In the genomic region with DNA sequence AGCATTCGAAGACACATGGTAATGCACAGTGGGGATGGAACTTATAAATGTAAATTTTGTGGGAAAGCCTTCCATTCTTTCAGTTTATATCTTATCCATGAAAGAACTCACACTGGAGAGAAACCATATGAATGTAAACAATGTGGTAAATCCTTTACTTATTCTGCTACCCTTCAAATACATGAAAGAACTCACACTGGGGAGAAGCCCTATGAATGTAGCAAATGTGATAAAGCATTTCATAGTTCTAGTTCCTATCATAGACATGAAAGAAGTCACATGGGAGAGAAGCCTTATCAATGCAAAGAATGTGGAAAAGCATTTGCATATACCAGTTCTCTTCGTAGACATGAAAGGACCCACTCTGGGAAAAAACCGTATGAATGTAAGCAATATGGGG, we compare ENCODE assay signal across 20 cellular contexts. TPM values are rescaled to one million over a fixed set of nuclear protein-coding genes. Genes with fewer than 3 reads are reported as not detected.
A peak's percentile ranks its signal among the peaks of the same experiment; 100 is the strongest.
DNase-seq lines count a peak whose midpoint lies in the region; ATAC-seq, FAIRE-seq and TF ChIP-seq lines count a peak whose summit lies in the region.
"Had no signal": no experiment of that assay in that cellular context is flagged by ENCODE, and none has a peak within 500 bp of the region (broad histone marks: within the 10 kb centered on the region; RNA-seq: fewer than 3 reads in every experiment).

No MANE protein-coding gene starts in this region.

- H3K9ac ChIP-seq in GM12878 (ENCODE audit: control insufficient read depth, insufficient read depth, low read length) = no peak overlapping the region
- H3K9ac ChIP-seq in neuronal stem cell (ENCODE audit: low read depth, low read length, poor library complexity) = no peak overlapping the region

- ATAC-seq in GM12878 (no peak), GM18868 (IDR thresholded peaks at IDR 0.05; ENCODE audit: unreplicated experiment) (no peak), T-cell (replicated peaks in 1 of 4) (no peak)

- POLR2A ChIA-PET in CD8-positive, alpha-beta memory T cell (lab: Charles Lee) = no interaction called here
- POLR2A ChIA-PET in GM12878 (lab: Charles Lee) = no interaction called here
- POLR2A ChIA-PET in T-cell (lab: Charles Lee) = no interaction called here

- no peaks in the 10 kb centered on the region for H3K27me3 ChIP-seq in CD8-positive, alpha-beta memory T cell (ENCODE audit: insufficient read depth, low read length, poor library complexity, severe bottlenecking)
- H3K27me3 ChIP-seq in GM12878 (replicated peaks in 1 of 2; ENCODE audit: control insufficient read depth in 2 of 2, insufficient read depth in 2 of 2, low read length in 1 of 2) (no peaks in the 10 kb centered on the region), neuronal stem cell (ENCODE audit: control insufficient read depth in 3 of 3, insufficient read depth in 3 of 3, low read depth in 1 of 3, low read length in 3 of 3) (no peaks in the 10 kb centered on the region)

- H3K27me3 Mint-ChIP-seq in CD8-positive, alpha-beta memory T cell = no peaks in the 10 kb centered on the region
- no peaks in the 10 kb centered on the region for H3K27me3 Mint-ChIP-seq in T-cell

- no peak for TF ChIP-seq CTCF in GM12878 (IDR thresholded peaks at IDR 0.05 in 2 of 3, conservative IDR thresholded peaks at IDR 0.05 in 1 of 3; ENCODE audit: control insufficient read depth in 2 of 3, extremely low read depth in 1 of 3, insufficient read depth in 1 of 3, low read depth in 3 of 3, low read length in 3 of 3)

- H3K18ac ChIP-seq in neuronal stem cell (ENCODE audit: low read length) = no peak overlapping the region

- no peak overlapping the region for H2BK12ac ChIP-seq in neuronal stem cell (ENCODE audit: low read length)

- WGBS in GM12878 (ENCODE audit: insufficient coverage, insufficient replicate concordance, low lambda C conversion rate, missing lambda C conversion rate) = 77% methylated on average over 3 of the region's 3 CpGs
- WGBS in neuronal stem cell (ENCODE audit: extremely low coverage in 2 of 2, insufficient read length in 2 of 2, insufficient replicate concordance in 1 of 2), 2 donors = no CpG with 5 or more reads among the region's 3 CpGs

- no peak overlapping the region for H3K4ac ChIP-seq in neuronal stem cell (ENCODE audit: low read length)

- H2AK5ac ChIP-seq in neuronal stem cell (ENCODE audit: low read depth, low read length) = no peak overlapping the region

- no peaks in the 10 kb centered on the region for H3K79me2 ChIP-seq in GM12878 (ENCODE audit: control insufficient read depth, insufficient read depth, low read length)

- peaks cover 40 to 98% (median 94%) of the 10 kb centered on the region in 5 donors for H3K9me3 Mint-ChIP-seq in CD8-positive, alpha-beta memory T cell
- H3K9me3 Mint-ChIP-seq in T-cell = peaks cover 9 to 60% (median 53%) of the 10 kb centered on the region in 3 donors

- H3K4me1 ChIP-seq in CD8-positive, alpha-beta memory T cell (ENCODE audit: insufficient read depth, low read length) = no peaks in the 10 kb centered on the region
- H3K4me1 ChIP-seq in GM12878 (ENCODE audit: control insufficient read depth, insufficient read depth, low read length) (no peaks in the 10 kb centered on the region), neuronal stem cell (ENCODE audit: control insufficient read depth in 2 of 2, insufficient read depth in 1 of 2, low read depth in 1 of 2, low read length in 2 of 2) (no peaks in the 10 kb centered on the region)

- in situ Hi-C loops in GM12878 (cut with MboI) = no loop called here

- H2BK5ac ChIP-seq in neuronal stem cell (ENCODE audit: low read length) = no peak overlapping the region

- BruUV-seq in GM12878 (replicated peaks; lab: Mats Ljungman, UMichigan) = TSS peak; percentile 34

- H3K27ac ChIP-seq in CD8-positive, alpha-beta memory T cell (ENCODE audit: low read depth, low read length) = no peak overlapping the region
- H3K27ac ChIP-seq in GM12878 (ENCODE audit: control insufficient read depth, insufficient read depth) (no peak overlapping the region), neuronal stem cell (replicated peaks; ENCODE audit: low read length) (no peak overlapping the region)
- H3K27ac ChIP-seq: C4-2B, HL-60 had no signal

- H3K9me3 ChIP-seq in CD8-positive, alpha-beta memory T cell (ENCODE audit: low read length) = peaks cover 83% of the 10 kb centered on the region
- H3K9me3 ChIP-seq in GM12878 (replicated peaks; ENCODE audit: control insufficient read depth, insufficient read depth, low read length) = peaks cover 81% of the 10 kb centered on the region
- H3K9me3 ChIP-seq in neuronal stem cell (replicated peaks in 1 of 2; ENCODE audit: control insufficient read depth in 2 of 2, insufficient read depth in 1 of 2, low read depth in 1 of 2, low read length in 2 of 2) = peaks cover 65 to 100% of the 10 kb centered on the region in 2 donors

- no peak overlapping the region for H2BK120ac ChIP-seq in neuronal stem cell (ENCODE audit: low read depth, low read length)

- intact Hi-C loops in GM12878 (cut with micrococcal nuclease; ENCODE audit: unreplicated experiment) = no loop called here

- DNase-seq in CD8-positive, alpha-beta memory T cell = no peak
- DNase-seq in NAMALWA (ENCODE audit: low spot score) (peak; percentile 14), GM12878 (ENCODE audit: low read depth, low spot score) (no peak), myocyte (ENCODE audit: low read depth) (peak; percentile 0), neuronal stem cell (ENCODE audit: low spot score) (no peak), NCI-H2081 (lab: John Stamatoyannopoulos, UW) (no peak), T-cell (no peak)
- DNase-seq: GF-D8, H7, NCI-H1105, NCI-H2081 treated with DMSO at 0.1 percent for 48 hours, NCI-H446 treated with DMSO at 0.1 percent for 48 hours, NCI-H69, RPMI8226, SHP77 treated with DMSO at 0.1 percent for 48 hours had no signal

- no peak overlapping the region for H3K23ac ChIP-seq in neuronal stem cell (ENCODE audit: low read depth, low read length, poor library complexity)

- no peaks in the 10 kb centered on the region for H4K20me1 ChIP-seq in GM12878 (ENCODE audit: control insufficient read depth, insufficient read depth)

- peaks cover 51 to 90% (median 80%) of the 10 kb centered on the region in 3 donors for H3K36me3 Mint-ChIP-seq in CD8-positive, alpha-beta memory T cell
- peaks cover 85% of the 10 kb centered on the region for H3K36me3 Mint-ChIP-seq in T-cell

- RAD21 ChIA-PET in GM12878 (lab: Charles Lee; ENCODE audit: unreplicated experiment) = no interaction called here

- FAIRE-seq in GM12878 (lab: Jason Lieb, UNC) = no peak

- no peak for TF ChIP-seq RAD21 in GM12878 (IDR thresholded peaks at IDR 0.05; ENCODE audit: insufficient read depth, low read depth, low read length)

- no peak overlapping the region for H3K4me3 Mint-ChIP-seq in CD8-positive, alpha-beta memory T cell
- no peak overlapping the region for H3K4me3 Mint-ChIP-seq in T-cell

- peaks cover 7% of the 10 kb centered on the region for H3K79me1 ChIP-seq in neuronal stem cell (ENCODE audit: low read depth, low read length)

- no peak overlapping the region for H4K8ac ChIP-seq in neuronal stem cell (ENCODE audit: low read depth, low read length)

- CTCF ChIA-PET in CD8-positive, alpha-beta memory T cell (lab: Charles Lee) = no interaction called here
- CTCF ChIA-PET in GM12878 (lab: Yijun Ruan, JAX) = no interaction called here
- CTCF ChIA-PET in T-cell (lab: Charles Lee) = no interaction called here

- H4K91ac ChIP-seq in neuronal stem cell (ENCODE audit: low read depth, low read length, poor library complexity) = no peak overlapping the region

- no peak overlapping the region for H3K14ac ChIP-seq in neuronal stem cell (ENCODE audit: low read length)

- no peaks in the 10 kb centered on the region for H3K4me1 Mint-ChIP-seq in CD8-positive, alpha-beta memory T cell
- H3K4me1 Mint-ChIP-seq in T-cell = no peaks in the 10 kb centered on the region

- SMC1A ChIA-PET in GM12878 (lab: Charles Lee; ENCODE audit: uncharacterized antibody, unreplicated experiment) = no interaction called here

- no peak overlapping the region for H2AFZ ChIP-seq in GM12878 (ENCODE audit: control insufficient read depth, low read depth, low read length)
- H2AFZ ChIP-seq in neuronal stem cell (ENCODE audit: low read length) = no peak overlapping the region

- H3K27ac Mint-ChIP-seq in CD8-positive, alpha-beta memory T cell = no peak overlapping the region
- H3K27ac Mint-ChIP-seq in T-cell = no peak overlapping the region

- peak overlapping the region; percentile 1 for H3K4me3 ChIP-seq in CD8-positive, alpha-beta memory T cell (ENCODE audit: low read length)
- H3K4me3 ChIP-seq in GM12878 (no peak overlapping the region), neuronal stem cell (ENCODE audit: low read length in 2 of 2) (no peak overlapping the region)

- TF ChIP-seq EP300 in GM12878 (IDR thresholded peaks at IDR 0.05; ENCODE audit: borderline replicate concordance in 1 of 2, control insufficient read depth in 1 of 2, low read depth in 2 of 2, low read length in 2 of 2) = no peak

- no peak for TF ChIP-seq POLR2A in GM12878 (IDR thresholded peaks at IDR 0.05; ENCODE audit: low read depth, low read length)

- H2BK15ac ChIP-seq in neuronal stem cell (ENCODE audit: low read length) = no peak overlapping the region

- no peak overlapping the region for H3K4me2 ChIP-seq in GM12878 (ENCODE audit: control insufficient read depth, insufficient read depth)
- no peak overlapping the region for H3K4me2 ChIP-seq in neuronal stem cell (ENCODE audit: insufficient read depth, low read length, poor library complexity, severe bottlenecking)

- peaks cover 45% of the 10 kb centered on the region for H3K36me3 ChIP-seq in CD8-positive, alpha-beta memory T cell (ENCODE audit: insufficient read depth, low read length)
- peaks cover 10 to 34% of the 10 kb centered on the region in 2 experiments for H3K36me3 ChIP-seq in GM12878 (ENCODE audit: control insufficient read depth in 2 of 2, insufficient read depth in 2 of 2, low read length in 1 of 2)
- H3K36me3 ChIP-seq in neuronal stem cell (replicated peaks in 1 of 2; ENCODE audit: control insufficient read depth in 2 of 2, insufficient read depth in 2 of 2, low read length in 2 of 2) = peaks cover 42 to 99% of the 10 kb centered on the region in 2 donors

RNA-seq across cellular contexts. Expression of a gene that starts 16.2 kb away (rescaled TPM):
- 1 to 10 TPM; 2.0 to 2.3 TPM for total RNA-seq in CD8-positive, alpha-beta memory T cell
- polyA plus RNA-seq in CD8-positive, alpha-beta memory T cell = 2.5 TPM
- total RNA-seq in GM12878 (2013; cell fraction: nucleolus; rRNA removed) = 4.1 and 4.3 TPM in 2 replicates
- 0.62 and 0.98 TPM in 2 replicates for total RNA-seq in GM12878 (2014; rRNA removed)
- total RNA-seq in GM12878 (2014; rRNA removed; fragmentation: Illumina TruSeq; extraction: Trizol) = 1.5 and 1.8 TPM in 2 replicates
- total RNA-seq in GM12878 (2021) = 0.66 and 1.0 TPM in 2 replicates
- polyA plus RNA-seq in GM12878 (2011; ENCODE audit: low read depth) = 1.2 TPM
- polyA plus RNA-seq in GM12878 (2011; rRNA removed) = 1.8 and 2.1 TPM in 2 replicates
- polyA plus RNA-seq in GM12878 (2011; cell fraction: cytosol; rRNA removed) = 0.42 and 0.85 TPM in 2 replicates
- polyA plus RNA-seq in GM12878 (2011; cell fraction: nucleus; rRNA removed) = 1.2 and 1.4 TPM in 2 replicates
- 1.4 and 2.3 TPM in 2 replicates for polyA plus RNA-seq in GM12878 (2012)
- polyA plus RNA-seq in GM12878 (2014; fragmentation: Illumina TruSeq; extraction: Trizol) = 1.3 and 1.6 TPM in 2 replicates
- under 1 TPM; 0.86 to 0.89 TPM for polyA plus RNA-seq in GM12878 (2014; fragmentation: Nextera tagmentation; extraction: Ambion mirVana)
- 0.88 and 1.6 TPM in 2 replicates for polyA plus RNA-seq in GM12878 (2014; rRNA removed)
- 1 to 10 TPM in 1 of 2 experiments, under 1 TPM in 1; 0.63 to 1.3 TPM for polyA plus RNA-seq in GM12878 (2016; fragmentation: Nextera tagmentation; extraction: Ambion mirVana)
- polyA minus RNA-seq in GM12878 (2011; rRNA and poly(A)+ RNA removed) = 1.0 and 1.5 TPM in 2 replicates
- 2.5 TPM in 1 of 2 replicates, not detected in the other for polyA minus RNA-seq in GM12878 (2011; cell fraction: cytosol; rRNA and poly(A)+ RNA removed)
- 0.60 and 1.1 TPM in 2 replicates for polyA minus RNA-seq in GM12878 (2011; cell fraction: nucleus; rRNA and poly(A)+ RNA removed)
- total RNA-seq in myocyte = 0.59 and 1.4 TPM in 2 replicates
- 1.1 TPM for polyA plus RNA-seq in myocyte (2012)
- polyA plus RNA-seq in neuronal stem cell (2013, experiment 1 of 2) = 2.7 TPM
- 2.6 TPM for polyA plus RNA-seq in neuronal stem cell (2013, experiment 2 of 2)
- 10 to 100 TPM in 2 of 5 donors, 1 to 10 TPM in 2, under 1 TPM in 1; 0.98 to 10.5 (median 8.0) TPM for total RNA-seq in T-cell
- total RNA-seq: A673, H7, HT1080 had no signal

RNA-seq across cellular contexts. Expression of a gene that starts 23.7 kb away (rescaled TPM):
- total RNA-seq in CD8-positive, alpha-beta memory T cell = 10 to 100 TPM; 10.1 to 10.8 TPM
- 3.3 TPM for polyA plus RNA-seq in CD8-positive, alpha-beta memory T cell
- total RNA-seq in GM12878 (2013; cell fraction: nucleolus; rRNA removed) = 52.7 and 55.7 TPM in 2 replicates
- total RNA-seq in GM12878 (2014; rRNA removed) = 10.5 and 12.4 TPM in 2 replicates
- total RNA-seq in GM12878 (2014; rRNA removed; fragmentation: Illumina TruSeq; extraction: Trizol) = 15.1 and 16.2 TPM in 2 replicates
- 11.2 and 11.8 TPM in 2 replicates for total RNA-seq in GM12878 (2021)
- polyA plus RNA-seq in GM12878 (2011; ENCODE audit: low read depth) = 8.5 TPM
- 16.0 and 24.7 TPM in 2 replicates for polyA plus RNA-seq in GM12878 (2011; rRNA removed)
- polyA plus RNA-seq in GM12878 (2011; cell fraction: cytosol; rRNA removed) = 5.8 and 7.3 TPM in 2 replicates
- polyA plus RNA-seq in GM12878 (2011; cell fraction: nucleus; rRNA removed) = 15.7 and 17.4 TPM in 2 replicates
- polyA plus RNA-seq in GM12878 (2012) = 10.0 and 12.3 TPM in 2 replicates
- polyA plus RNA-seq in GM12878 (2014; fragmentation: Illumina TruSeq; extraction: Trizol) = 13.6 and 16.3 TPM in 2 replicates
- polyA plus RNA-seq in GM12878 (2014; fragmentation: Nextera tagmentation; extraction: Ambion mirVana) = 1 to 10 TPM; 6.7 to 8.3 TPM
- 11.1 and 11.8 TPM in 2 replicates for polyA plus RNA-seq in GM12878 (2014; rRNA removed)
- 1 to 10 TPM; 8.1 to 8.4 TPM for polyA plus RNA-seq in GM12878 (2016; fragmentation: Nextera tagmentation; extraction: Ambion mirVana)
- polyA minus RNA-seq in GM12878 (2011; rRNA and poly(A)+ RNA removed) = 10.8 and 19.2 TPM in 2 replicates
- 6.4 and 7.3 TPM in 2 replicates for polyA minus RNA-seq in GM12878 (2011; cell fraction: cytosol; rRNA and poly(A)+ RNA removed)
- 5.8 and 7.0 TPM in 2 replicates for polyA minus RNA-seq in GM12878 (2011; cell fraction: nucleus; rRNA and poly(A)+ RNA removed)
- total RNA-seq in myocyte = 7.4 and 10.1 TPM in 2 replicates
- 3.9 TPM for polyA plus RNA-seq in myocyte (2012)
- 5.8 TPM for polyA plus RNA-seq in neuronal stem cell (2013, experiment 1 of 2)
- polyA plus RNA-seq in neuronal stem cell (2013, experiment 2 of 2) = 5.6 TPM
- 10 to 100 TPM; 17.2 to 19.7 (median 18.4) TPM for total RNA-seq in T-cell

Comparison
In these comparisons a context has a peak if more than half of its experiments do, and no peak if none do; other contexts are left out.
1. DNase-seq: peak in NAMALWA (single experiment) and myocyte (single experiment); none in CD8-positive, alpha-beta memory T cell (0 of 5), GM12878 (single experiment), neuronal stem cell (single experiment), NCI-H2081 (0 of 2) and T-cell (0 of 34).